ENCODE assay signal across 8 cellular contexts in genomic region chr5:36240779-36241635, GRCh38. TPM values are rescaled to one million over a fixed set of nuclear protein-coding genes. Genes with fewer than 3 reads are reported as not detected.
DNase-seq lines count a peak whose midpoint lies in the region; ATAC-seq and TF ChIP-seq lines count a peak whose summit lies in the region.

No MANE protein-coding gene starts in this region.

- TF ChIP-seq CTCF in epithelial cell of proximal tubule (conservative IDR thresholded peaks at IDR 0.05; ENCODE audit: low read depth, low read length), result no peak

- H3K4me3 ChIP-seq in epithelial cell of proximal tubule (ENCODE audit: low read depth, low read length), result peak overlapping the region; percentile 86

- H3K9me3 Mint-ChIP-seq in stimulated activated effector memory CD8-positive, alpha-beta T cell treated with anti-CD3 and anti-CD28 coated beads, Interleukin-12 subunit alpha, Interleukin-12 subunit beta, amount 100 ng/mL, for 72 hours, result no peaks in the 10 kb centered on the region

- DNase-seq in AG20443 (ENCODE audit: low spot score) (peak; percentile 81), NCI-H748 (lab: John Stamatoyannopoulos, UW; ENCODE audit: unreplicated experiment) (peak; percentile 83), activated T-cell treated with anti-CD3 and anti-CD28 coated beads for 24 hours (ENCODE audit: low read depth) (peak; percentile 7), epithelial cell of proximal tubule (ENCODE audit: low read depth) (no peak), midbrain (lab: John Stamatoyannopoulos, UW) (peak; percentile 60)
- peak; percentile 32 to 80 for DNase-seq in stimulated activated effector memory CD8-positive, alpha-beta T cell treated with anti-CD3 and anti-CD28 coated beads, Interleukin-12 subunit alpha, Interleukin-12 subunit beta, amount 100 ng/mL, for 72 hours (ENCODE audit: low spot score in 2 of 2)

- peaks cover 48% of the 10 kb centered on the region for H3K4me1 Mint-ChIP-seq in stimulated activated effector memory CD8-positive, alpha-beta T cell treated with anti-CD3 and anti-CD28 coated beads, Interleukin-12 subunit alpha, Interleukin-12 subunit beta, amount 100 ng/mL, for 72 hours

- H3K36me3 Mint-ChIP-seq in stimulated activated effector memory CD8-positive, alpha-beta T cell treated with anti-CD3 and anti-CD28 coated beads, Interleukin-12 subunit alpha, Interleukin-12 subunit beta, amount 100 ng/mL, for 72 hours, result peaks cover 5% of the 10 kb centered on the region

- peak overlapping the region; percentile 87 for H3K4me3 Mint-ChIP-seq in stimulated activated effector memory CD8-positive, alpha-beta T cell treated with anti-CD3 and anti-CD28 coated beads, Interleukin-12 subunit alpha, Interleukin-12 subunit beta, amount 100 ng/mL, for 72 hours

- peak; percentile 18 for ATAC-seq in GM18873 (IDR thresholded peaks at IDR 0.05; ENCODE audit: low FRiP score, unreplicated experiment)
- ATAC-seq in HG03139 (IDR thresholded peaks at IDR 0.05; ENCODE audit: unreplicated experiment), result peak; percentile 19
- ATAC-seq in stimulated activated effector memory CD8-positive, alpha-beta T cell treated with anti-CD3 and anti-CD28 coated beads, Interleukin-12 subunit alpha, Interleukin-12 subunit beta, amount 100 ng/mL, for 72 hours, result peak; percentile 25

- peak overlapping the region; percentile 97 for H3K27ac Mint-ChIP-seq in stimulated activated effector memory CD8-positive, alpha-beta T cell treated with anti-CD3 and anti-CD28 coated beads, Interleukin-12 subunit alpha, Interleukin-12 subunit beta, amount 100 ng/mL, for 72 hours

RNA-seq across cellular contexts. Expression of gene NADK2, which starts 0.7 kb away (rescaled TPM):
- total RNA-seq in epithelial cell of proximal tubule, result 16.6 and 27.1 TPM in 2 replicates
